In the genomic region with DNA sequence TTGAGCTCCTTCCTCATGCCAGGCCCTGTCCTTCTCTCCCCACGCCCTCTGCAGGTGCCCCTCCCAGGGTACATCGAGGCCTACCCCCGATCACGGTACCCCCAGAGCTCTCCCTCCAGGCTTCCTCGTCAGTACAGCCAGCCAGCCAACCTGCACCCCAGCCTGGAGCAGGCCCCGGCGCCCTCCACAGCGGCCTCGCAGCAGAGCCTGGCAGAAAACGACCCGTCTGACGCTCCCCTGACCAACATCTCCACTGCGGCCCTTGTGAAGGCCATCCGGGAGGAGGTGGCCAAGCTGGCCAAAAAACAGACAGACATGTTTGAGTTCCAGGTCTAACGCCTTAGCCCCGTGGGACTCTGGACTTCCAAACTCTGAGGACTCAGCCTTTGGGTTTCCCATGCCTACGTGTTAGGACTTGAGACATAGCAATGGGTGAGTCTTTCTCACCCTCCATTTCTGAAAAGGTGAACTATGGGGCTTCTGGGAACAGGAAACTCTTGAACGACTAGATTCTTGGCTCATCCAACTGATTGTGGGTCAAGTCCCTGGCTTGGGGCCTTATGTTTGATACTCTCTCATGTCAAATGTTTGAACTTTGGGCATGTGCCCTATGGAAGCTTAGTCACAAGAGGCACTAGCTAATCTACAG, we compare ENCODE assay signal across 18 cellular contexts. TPM values are rescaled to one million over a fixed set of nuclear protein-coding genes. Genes with fewer than 3 reads are reported as not detected.
DNase-seq lines count a peak whose midpoint lies in the region; ATAC-seq, FAIRE-seq and TF ChIP-seq lines count a peak whose summit lies in the region.
"Had no signal": no experiment of that assay in that cellular context is flagged by ENCODE, and none has a peak within 500 bp of the region (broad histone marks: within the 10 kb centered on the region; RNA-seq: fewer than 3 reads in every experiment).

No MANE protein-coding gene starts in this region.

- H3K4me1 ChIP-seq in right atrium auricular region (no peaks in the 10 kb centered on the region), right cardiac atrium (ENCODE audit: control insufficient read depth, insufficient read depth, low read length) (no peaks in the 10 kb centered on the region), iPS-20b (ENCODE audit: insufficient read depth, low read length) (peaks cover 24% of the 10 kb centered on the region)

- no peaks in the 10 kb centered on the region for H3K27me3 ChIP-seq in right atrium auricular region
- no peaks in the 10 kb centered on the region for H3K27me3 ChIP-seq in right cardiac atrium (ENCODE audit: control insufficient read depth, insufficient read depth)
- no peaks in the 10 kb centered on the region for H3K27me3 ChIP-seq in bronchial epithelial cell (ENCODE audit: control insufficient read depth, insufficient read depth, low read length)
- H3K27me3 ChIP-seq in iPS-20b (ENCODE audit: insufficient read depth, low read length) = no peaks in the 10 kb centered on the region

- no peaks in the 10 kb centered on the region for H3K9me3 ChIP-seq in right atrium auricular region
- no peaks in the 10 kb centered on the region for H3K9me3 ChIP-seq in right cardiac atrium (ENCODE audit: control insufficient read depth, low read length)
- no peaks in the 10 kb centered on the region for H3K9me3 ChIP-seq in iPS-20b (ENCODE audit: insufficient read depth, low read depth, low read length)
- H3K9me3 ChIP-seq: SJSA1 had no signal

- H3K27ac Mint-ChIP-seq in stimulated activated effector memory CD8-positive, alpha-beta T cell treated with anti-CD3 and anti-CD28 coated beads, Interleukin-12 subunit alpha, Interleukin-12 subunit beta, amount 100 ng/mL, for 72 hours = no peak overlapping the region

- peak overlapping the region; percentile 12; the same call in 1 of the 2 replicates for H3K9ac ChIP-seq in iPS-20b (ENCODE audit: low read depth, low read length)

- H3K4me3 ChIP-seq in right atrium auricular region (no peak overlapping the region), right cardiac atrium (ENCODE audit: low read length) (no peak overlapping the region), bronchial epithelial cell (ENCODE audit: low read depth, low read length) (no peak overlapping the region), iPS-20b (ENCODE audit: low read length) (no peak overlapping the region)
- H3K4me3 ChIP-seq: SJSA1 had no signal

- peaks cover 8% of the 10 kb centered on the region for H3K4me1 Mint-ChIP-seq in stimulated activated effector memory CD8-positive, alpha-beta T cell treated with anti-CD3 and anti-CD28 coated beads, Interleukin-12 subunit alpha, Interleukin-12 subunit beta, amount 100 ng/mL, for 72 hours

- 89% methylated on average over 18 of the region's 18 CpGs for WGBS in right cardiac atrium

- H3K27ac ChIP-seq in right atrium auricular region (no peak overlapping the region), right cardiac atrium (ENCODE audit: low read length) (no peak overlapping the region), iPS-20b (ENCODE audit: low read length) (no peak overlapping the region)
- H3K27ac ChIP-seq: HL-60, SJSA1 had no signal

- ATAC-seq in right cardiac atrium = no peak
- ATAC-seq in GM21529 (IDR thresholded peaks at IDR 0.05; ENCODE audit: unreplicated experiment) = no peak
- no peak for ATAC-seq in HG03045 (IDR thresholded peaks at IDR 0.05; ENCODE audit: unreplicated experiment)
- no peak for ATAC-seq in stimulated activated effector memory CD8-positive, alpha-beta T cell treated with anti-CD3 and anti-CD28 coated beads, Interleukin-12 subunit alpha, Interleukin-12 subunit beta, amount 100 ng/mL, for 72 hours

- FAIRE-seq in bronchial epithelial cell (lab: Jason Lieb, UNC) = no peak
- FAIRE-seq: GM12892 had no signal

- TF ChIP-seq CTCF in right atrium auricular region (IDR thresholded peaks at IDR 0.05) (no peak), bronchial epithelial cell (IDR thresholded peaks at IDR 0.05; ENCODE audit: insufficient read depth, low read length, severe bottlenecking) (no peak)

- H3K36me3 Mint-ChIP-seq in stimulated activated effector memory CD8-positive, alpha-beta T cell treated with anti-CD3 and anti-CD28 coated beads, Interleukin-12 subunit alpha, Interleukin-12 subunit beta, amount 100 ng/mL, for 72 hours = no peaks in the 10 kb centered on the region

- intact Hi-C loops in right cardiac atrium (cut with DNase I) = no loop called here

- no peak overlapping the region for H3K4me3 Mint-ChIP-seq in stimulated activated effector memory CD8-positive, alpha-beta T cell treated with anti-CD3 and anti-CD28 coated beads, Interleukin-12 subunit alpha, Interleukin-12 subunit beta, amount 100 ng/mL, for 72 hours

- H3K36me3 ChIP-seq in right atrium auricular region (no peaks in the 10 kb centered on the region), bronchial epithelial cell (ENCODE audit: control insufficient read depth, insufficient read depth, low read length) (no peaks in the 10 kb centered on the region), iPS-20b (ENCODE audit: insufficient read depth, low read depth, low read length) (no peaks in the 10 kb centered on the region)
- H3K36me3 ChIP-seq: SJSA1 had no signal

- DNase-seq in right atrium auricular region (ENCODE audit: low spot score) (peak; percentile 13), right cardiac atrium (no peak), bronchial epithelial cell (ENCODE audit: low read depth) (peak; percentile 93)
- no peak for DNase-seq in stimulated activated effector memory CD8-positive, alpha-beta T cell treated with anti-CD3 and anti-CD28 coated beads, Interleukin-12 subunit alpha, Interleukin-12 subunit beta, amount 100 ng/mL, for 72 hours (ENCODE audit: low spot score in 2 of 2)
- DNase-seq: AML-193, Calu3, DND-41, GDM1, KG1, NCI-H510A treated with DMSO at 0.1 percent for 48 hours, RPMI8226 had no signal

- no peaks in the 10 kb centered on the region for H3K9me3 Mint-ChIP-seq in stimulated activated effector memory CD8-positive, alpha-beta T cell treated with anti-CD3 and anti-CD28 coated beads, Interleukin-12 subunit alpha, Interleukin-12 subunit beta, amount 100 ng/mL, for 72 hours

RNA-seq across cellular contexts. Expression of a gene that starts 32.7 kb away (rescaled TPM):
- total RNA-seq in right atrium auricular region (not detected), right cardiac atrium (1 to 10 TPM in 1 of 4 donors, not detected in 3; 1.9 TPM), bronchial epithelial cell (not detected in 2 replicates)
- not detected for polyA plus RNA-seq in right cardiac atrium
- total RNA-seq: M059J, SJSA1 had no signal

Comparison
In these comparisons a context has a peak if more than half of its experiments do, and no peak if none do; other contexts are left out.
1. DNase-seq: peak in right atrium auricular region (single experiment) and bronchial epithelial cell (single experiment); none in right cardiac atrium (0 of 3) and stimulated activated effector memory CD8-positive, alpha-beta T cell treated with anti-CD3 and anti-CD28 coated beads, Interleukin-12 subunit alpha, Interleukin-12 subunit beta, amount 100 ng/mL, for 72 hours (0 of 2).